ENCODE assay signal across 10 cellular contexts in genomic region chr7:130902755-130903357, GRCh38.
DNase-seq lines count a peak whose midpoint lies in the region; ATAC-seq and TF ChIP-seq lines count a peak whose summit lies in the region.
"Had no signal": no experiment of that assay in that cellular context is flagged by ENCODE, and none has a peak within 500 bp of the region (broad histone marks: within the 10 kb centered on the region; RNA-seq: fewer than 3 reads in every experiment).

No MANE protein-coding gene starts in this region.

- H3K4me1 ChIP-seq in liver (ENCODE audit: control insufficient read depth in 4 of 4, insufficient read depth in 4 of 4, low read length in 3 of 4) (peaks cover 19 to 60% (median 49%) of the 10 kb centered on the region in 4 donors), thyroid gland (peaks cover 50 to 80% of the 10 kb centered on the region in 2 donors)

- H3K27me3 ChIP-seq in liver (ENCODE audit: control insufficient read depth in 4 of 4, insufficient read depth in 4 of 4, low read length in 3 of 4) (no peaks in the 10 kb centered on the region), thyroid gland (no peaks in the 10 kb centered on the region)
- H3K27me3 ChIP-seq: BLaER1 had no signal

- TF ChIP-seq POLR2A in thyroid gland (IDR thresholded peaks at IDR 0.05) = no peak

- WGBS in liver = 91% methylated on average over 3 of the region's 3 CpGs
- WGBS in thyroid gland, 2 donors = 92 to 93% methylated on average over 3 of the region's 3 CpGs

- peaks cover 22 to 49% of the 10 kb centered on the region in 2 donors for H3K36me3 Mint-ChIP-seq in activated T-cell treated with anti-CD3 and anti-CD28 coated beads, Interleukin-2, amount 50 U/mL, for 72 hours (ENCODE audit: insufficient read depth in 2 of 2)
- H3K36me3 Mint-ChIP-seq in activated naive CD8-positive, alpha-beta T cell treated with anti-CD3 and anti-CD28 coated beads, Interleukin-2, amount 10 ng/mL, durations not matched to agents 7 days and 5 days = peaks cover 30% of the 10 kb centered on the region

- intact Hi-C loops in thyroid gland (cut with DNase I) = loop anchor here (10.0 kb wide), 1 partner anchor 92 kb away; no protein-coding TSS in a partner anchor

- peak overlapping the region; percentile 96 for H3K27ac Mint-ChIP-seq in activated T-cell treated with anti-CD3 and anti-CD28 coated beads, Interleukin-2, amount 50 U/mL, for 72 hours
- H3K27ac Mint-ChIP-seq in activated naive CD8-positive, alpha-beta T cell treated with anti-CD3 and anti-CD28 coated beads, Interleukin-2, amount 10 ng/mL, durations not matched to agents 7 days and 5 days = peak overlapping the region; percentile 75

- H3K36me3 ChIP-seq in liver (ENCODE audit: control insufficient read depth in 4 of 4, insufficient read depth in 3 of 4, low read depth in 1 of 4, low read length in 3 of 4) (peaks cover 0 to 2% (median under 1%) of the 10 kb centered on the region in 4 donors), thyroid gland (no peaks in the 10 kb centered on the region)

- H3K4me3 ChIP-seq in liver (ENCODE audit: low read depth in 1 of 3, low read length in 3 of 3) = no peak overlapping the region
- no peak overlapping the region for H3K4me3 ChIP-seq in thyroid gland (replicated peaks in 1 of 3)
- H3K4me3 ChIP-seq: BLaER1 had no signal

- H3K9ac ChIP-seq in liver (ENCODE audit: low read depth in 1 of 2, low read length in 2 of 2) = no peak overlapping the region
- H3K9ac ChIP-seq: BLaER1 had no signal

- no peaks in the 10 kb centered on the region for H3K27me3 Mint-ChIP-seq in activated T-cell treated with anti-CD3 and anti-CD28 coated beads, Interleukin-2, amount 50 U/mL, for 72 hours (ENCODE audit: low read depth)
- H3K27me3 Mint-ChIP-seq in activated naive CD8-positive, alpha-beta T cell treated with anti-CD3 and anti-CD28 coated beads, Interleukin-2, amount 10 ng/mL, durations not matched to agents 7 days and 5 days = no peaks in the 10 kb centered on the region

- peak overlapping the region; percentile 81 to 88 for H3K27ac ChIP-seq in liver (ENCODE audit: low read depth in 1 of 2, low read length in 2 of 2)
- peak overlapping the region; percentile 97 to 100 (median 99) for H3K27ac ChIP-seq in thyroid gland
- H3K27ac ChIP-seq: BLaER1 had no signal

- H3K9me3 ChIP-seq in liver (ENCODE audit: control insufficient read depth in 4 of 4, low read length in 3 of 4) (no peaks in the 10 kb centered on the region), thyroid gland (no peaks in the 10 kb centered on the region)
- H3K9me3 ChIP-seq: BLaER1 had no signal

- POLR2A ChIA-PET in activated naive CD8-positive, alpha-beta T cell treated with anti-CD3 and anti-CD28 coated beads, Interleukin-2, amount 10 ng/mL, durations not matched to agents 7 days and 5 days (lab: Charles Lee) = interaction anchor here (1.0 to 2.8 kb wide), 3 partner anchors 8 to 57 kb away, joined by 3 to 15 read pairs (median 3); no protein-coding TSS in a partner anchor

- H3K4me1 Mint-ChIP-seq in activated T-cell treated with anti-CD3 and anti-CD28 coated beads, Interleukin-2, amount 50 U/mL, for 72 hours (ENCODE audit: low read depth) = peaks cover 98% of the 10 kb centered on the region
- H3K4me1 Mint-ChIP-seq in activated naive CD8-positive, alpha-beta T cell treated with anti-CD3 and anti-CD28 coated beads, Interleukin-2, amount 10 ng/mL, durations not matched to agents 7 days and 5 days = peaks cover 39% of the 10 kb centered on the region

- no peak for DNase-seq in activated T-cell treated with anti-CD3 and anti-CD28 coated beads, Interleukin-2, amount 50 U/mL, for 72 hours
- no peak for DNase-seq in activated T-cell treated with anti-CD3 and anti-CD28 coated beads, Interleukin-2, amount 50 U/mL, for 1 hour
- DNase-seq in activated naive CD8-positive, alpha-beta T cell treated with anti-CD3 and anti-CD28 coated beads, Interleukin-2, amount 10 ng/mL, durations not matched to agents 7 days and 5 days = no peak
- DNase-seq in thyroid gland (no peak), T1000 (lab: John Stamatoyannopoulos, UW) (no peak)
- DNase-seq: MM.1S had no signal

- no peak for TF ChIP-seq RAD21 in liver (IDR thresholded peaks at IDR 0.05)

- H3K9me3 Mint-ChIP-seq in activated T-cell treated with anti-CD3 and anti-CD28 coated beads, Interleukin-2, amount 50 U/mL, for 72 hours = no peaks in the 10 kb centered on the region
- H3K9me3 Mint-ChIP-seq in activated naive CD8-positive, alpha-beta T cell treated with anti-CD3 and anti-CD28 coated beads, Interleukin-2, amount 10 ng/mL, durations not matched to agents 7 days and 5 days = no peaks in the 10 kb centered on the region

- H3K4me3 Mint-ChIP-seq in activated T-cell treated with anti-CD3 and anti-CD28 coated beads, Interleukin-2, amount 50 U/mL, for 72 hours = peak overlapping the region in 1 of 2 donors; percentile 5
- H3K4me3 Mint-ChIP-seq in activated naive CD8-positive, alpha-beta T cell treated with anti-CD3 and anti-CD28 coated beads, Interleukin-2, amount 10 ng/mL, durations not matched to agents 7 days and 5 days = no peak overlapping the region

- no peak for ATAC-seq in activated T-cell treated with anti-CD3 and anti-CD28 coated beads, Interleukin-2, amount 50 U/mL, for 72 hours (replicated peaks in 1 of 2)
- ATAC-seq in activated naive CD8-positive, alpha-beta T cell treated with anti-CD3 and anti-CD28 coated beads, Interleukin-2, amount 10 ng/mL, durations not matched to agents 7 days and 5 days (ENCODE audit: low read depth) = no peak
- no peak for ATAC-seq in GM19467 (IDR thresholded peaks at IDR 0.05; ENCODE audit: unreplicated experiment)
- ATAC-seq in HG03442 (IDR thresholded peaks at IDR 0.05; ENCODE audit: unreplicated experiment) = no peak

- no peak for TF ChIP-seq CTCF in liver (IDR thresholded peaks at IDR 0.05; ENCODE audit: low read depth, low read length, missing input control)
- TF ChIP-seq CTCF in thyroid gland (IDR thresholded peaks at IDR 0.05) = no peak

TF ChIP-seq in liver, 16 proteins besides CTCF, POLR2A, EP300 and RAD21:
- TF ChIP-seq JUND (IDR thresholded peaks at IDR 0.05) = no peak
- TF ChIP-seq, protein P1, sequence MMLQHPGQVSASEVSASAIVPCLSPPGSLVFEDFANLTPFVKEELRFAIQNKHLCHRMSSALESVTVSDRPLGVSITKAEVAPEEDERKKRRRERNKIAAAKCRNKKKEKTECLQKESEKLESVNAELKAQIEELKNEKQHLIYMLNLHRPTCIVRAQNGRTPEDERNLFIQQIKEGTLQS (IDR thresholded peaks at IDR 0.05) = no peak
- TF ChIP-seq TAF1 (conservative IDR thresholded peaks at IDR 0.05) = no peak
- TF ChIP-seq NR2F2 (IDR thresholded peaks at IDR 0.05) = no peak
- TF ChIP-seq HNF4G (IDR thresholded peaks at IDR 0.05) = no peak
- no peak for TF ChIP-seq SP1 (IDR thresholded peaks at IDR 0.05)
- TF ChIP-seq FOXA2 (IDR thresholded peaks at IDR 0.05) = no peak
- no peak for TF ChIP-seq FOXA1 (IDR thresholded peaks at IDR 0.05)
- TF ChIP-seq, protein P2, sequence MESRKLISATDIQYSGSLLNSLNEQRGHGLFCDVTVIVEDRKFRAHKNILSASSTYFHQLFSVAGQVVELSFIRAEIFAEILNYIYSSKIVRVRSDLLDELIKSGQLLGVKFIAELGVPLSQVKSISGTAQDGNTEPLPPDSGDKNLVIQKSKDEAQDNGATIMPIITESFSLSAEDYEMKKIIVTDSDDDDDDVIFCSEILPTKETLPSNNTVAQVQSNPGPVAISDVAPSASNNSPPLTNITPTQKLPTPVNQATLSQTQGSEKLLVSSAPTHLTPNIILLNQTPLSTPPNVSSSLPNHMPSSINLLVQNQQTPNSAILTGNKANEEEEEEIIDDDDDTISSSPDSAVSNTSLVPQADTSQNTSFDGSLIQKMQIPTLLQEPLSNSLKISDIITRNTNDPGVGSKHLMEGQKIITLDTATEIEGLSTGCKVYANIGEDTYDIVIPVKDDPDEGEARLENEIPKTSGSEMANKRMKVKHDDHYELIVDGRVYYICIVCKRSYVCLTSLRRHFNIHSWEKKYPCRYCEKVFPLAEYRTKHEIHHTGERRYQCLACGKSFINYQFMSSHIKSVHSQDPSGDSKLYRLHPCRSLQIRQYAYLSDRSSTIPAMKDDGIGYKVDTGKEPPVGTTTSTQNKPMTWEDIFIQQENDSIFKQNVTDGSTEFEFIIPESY (IDR thresholded peaks at IDR 0.05) = no peak
- TF ChIP-seq RXRA (IDR thresholded peaks at IDR 0.05) = no peak
- TF ChIP-seq MAX (IDR thresholded peaks at IDR 0.05) = no peak
- TF ChIP-seq EGR1 (IDR thresholded peaks at IDR 0.05; ENCODE audit: low read depth in 2 of 2) = no peak
- TF ChIP-seq, protein P3, sequence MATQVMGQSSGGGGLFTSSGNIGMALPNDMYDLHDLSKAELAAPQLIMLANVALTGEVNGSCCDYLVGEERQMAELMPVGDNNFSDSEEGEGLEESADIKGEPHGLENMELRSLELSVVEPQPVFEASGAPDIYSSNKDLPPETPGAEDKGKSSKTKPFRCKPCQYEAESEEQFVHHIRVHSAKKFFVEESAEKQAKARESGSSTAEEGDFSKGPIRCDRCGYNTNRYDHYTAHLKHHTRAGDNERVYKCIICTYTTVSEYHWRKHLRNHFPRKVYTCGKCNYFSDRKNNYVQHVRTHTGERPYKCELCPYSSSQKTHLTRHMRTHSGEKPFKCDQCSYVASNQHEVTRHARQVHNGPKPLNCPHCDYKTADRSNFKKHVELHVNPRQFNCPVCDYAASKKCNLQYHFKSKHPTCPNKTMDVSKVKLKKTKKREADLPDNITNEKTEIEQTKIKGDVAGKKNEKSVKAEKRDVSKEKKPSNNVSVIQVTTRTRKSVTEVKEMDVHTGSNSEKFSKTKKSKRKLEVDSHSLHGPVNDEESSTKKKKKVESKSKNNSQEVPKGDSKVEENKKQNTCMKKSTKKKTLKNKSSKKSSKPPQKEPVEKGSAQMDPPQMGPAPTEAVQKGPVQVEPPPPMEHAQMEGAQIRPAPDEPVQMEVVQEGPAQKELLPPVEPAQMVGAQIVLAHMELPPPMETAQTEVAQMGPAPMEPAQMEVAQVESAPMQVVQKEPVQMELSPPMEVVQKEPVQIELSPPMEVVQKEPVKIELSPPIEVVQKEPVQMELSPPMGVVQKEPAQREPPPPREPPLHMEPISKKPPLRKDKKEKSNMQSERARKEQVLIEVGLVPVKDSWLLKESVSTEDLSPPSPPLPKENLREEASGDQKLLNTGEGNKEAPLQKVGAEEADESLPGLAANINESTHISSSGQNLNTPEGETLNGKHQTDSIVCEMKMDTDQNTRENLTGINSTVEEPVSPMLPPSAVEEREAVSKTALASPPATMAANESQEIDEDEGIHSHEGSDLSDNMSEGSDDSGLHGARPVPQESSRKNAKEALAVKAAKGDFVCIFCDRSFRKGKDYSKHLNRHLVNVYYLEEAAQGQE (IDR thresholded peaks at IDR 0.05) = no peak
- no peak for TF ChIP-seq YY1 (IDR thresholded peaks at IDR 0.05)
- TF ChIP-seq HNF4A (conservative IDR thresholded peaks at IDR 0.05) = no peak
- TF ChIP-seq GABPA (IDR thresholded peaks at IDR 0.05 in 1 of 2, conservative IDR thresholded peaks at IDR 0.05 in 1 of 2) = no peak
